9 cellular contexts compared by ENCODE assay signal in the genomic region with DNA sequence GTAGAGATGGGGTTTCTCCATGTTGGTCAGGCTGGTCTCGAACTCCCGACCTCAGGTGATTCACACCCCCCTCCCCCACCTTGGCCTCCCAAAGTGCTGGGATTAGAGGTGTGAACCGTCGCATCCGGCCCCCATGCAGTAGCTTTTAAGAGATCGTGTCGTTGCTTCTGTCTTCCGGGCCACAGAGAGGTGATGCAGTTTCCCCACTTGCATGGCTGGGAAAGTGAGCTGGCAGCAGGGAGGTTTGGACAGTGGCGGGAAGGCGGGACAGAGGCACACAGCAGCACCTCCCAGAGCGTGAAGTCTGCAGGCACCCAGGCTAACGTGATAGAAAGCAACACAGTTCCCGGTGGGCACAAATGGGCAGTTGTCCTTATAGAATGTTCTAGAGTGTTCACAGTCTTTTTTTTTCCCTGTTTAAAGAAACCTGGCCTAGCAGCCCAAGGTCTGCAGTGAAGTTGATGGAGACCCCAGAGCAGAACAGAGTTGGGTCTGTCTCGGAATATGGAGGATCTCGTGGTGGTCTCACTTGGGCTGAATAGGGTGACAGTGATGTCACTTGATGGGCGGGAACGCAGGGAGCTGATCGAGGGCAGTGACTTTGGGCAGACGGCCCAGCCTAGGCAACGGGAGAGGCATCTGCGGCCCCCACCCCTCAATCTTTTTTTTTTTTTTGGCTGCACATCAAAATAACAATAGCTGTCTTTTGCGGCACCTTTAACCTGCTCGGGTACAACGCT. TPM values are rescaled to one million over a fixed set of nuclear protein-coding genes. Genes with fewer than 3 reads are reported as not detected.
DNase-seq lines count a peak whose midpoint lies in the region; TF ChIP-seq lines count a peak whose summit lies in the region.
"Had no signal": no experiment of that assay in that cellular context is flagged by ENCODE, and none has a peak within 500 bp of the region (broad histone marks: within the 10 kb centered on the region; RNA-seq: fewer than 3 reads in every experiment).

No MANE protein-coding gene starts in this region.

- no peaks in the 10 kb centered on the region for H3K36me3 ChIP-seq in GM23248 (ENCODE audit: low read depth)

- no peaks in the 10 kb centered on the region for H4K20me1 ChIP-seq in GM23248 (ENCODE audit: insufficient read depth)

- DNase-seq in GM23248, result peak; percentile 43
- peak; percentile 56 to 62 for DNase-seq in activated CD4-positive, alpha-beta T cell treated with anti-CD3 and anti-CD28 coated beads, Interleukin-2, amount 50 U/mL, for 48 hours
- DNase-seq in epithelial cell of esophagus (ENCODE audit: low read depth), result peak; percentile 18
- peak; percentile 19 for DNase-seq in stimulated activated CD8-positive, alpha-beta memory T cell treated with anti-CD3 and anti-CD28 coated beads, Interleukin-4, amount 100 ng/mL, for 24 hours (ENCODE audit: low read depth)
- DNase-seq in NCI-H146 treated with DMSO at 0.1 percent for 48 hours (lab: John Stamatoyannopoulos, UW; ENCODE audit: unreplicated experiment), result no peak
- no peak for DNase-seq in head of caudate nucleus
- no peak for DNase-seq in NOMO-1 (lab: John Stamatoyannopoulos, UW; ENCODE audit: unreplicated experiment in 2 of 2)
- no peak for DNase-seq in activated CD4-positive, CD25-positive, alpha-beta regulatory T cell (lab: John Stamatoyannopoulos, UW)

- no peaks in the 10 kb centered on the region for H3K9me2 ChIP-seq in GM23248 (ENCODE audit: insufficient read depth)

- WGBS in GM23248 (ENCODE audit: low coverage in 1 of 2, low lambda C conversion rate in 2 of 2, missing lambda C conversion rate in 2 of 2), 2 experiments, result 81 to 83% methylated on average over 21 to 24 of the region's 24 CpGs

- H3K4me3 ChIP-seq in GM23248 (no peak overlapping the region), epithelial cell of esophagus (ENCODE audit: low read length) (no peak overlapping the region)
- H3K4me3 ChIP-seq: lung had no signal

- H3F3A ChIP-seq in GM23248 (ENCODE audit: insufficient read depth), result peaks cover 46% of the 10 kb centered on the region

- TF ChIP-seq CTCF in epithelial cell of esophagus (IDR thresholded peaks at IDR 0.05; ENCODE audit: insufficient read depth, low read depth, low read length, missing control alignments), result no peak

- in situ Hi-C loops in GM23248 (cut with MboI), result no loop called here

- no peaks in the 10 kb centered on the region for H3K9me3 ChIP-seq in GM23248 (ENCODE audit: low read depth)

- intact Hi-C loops in head of caudate nucleus (cut with DNase I), result loop anchor here (5.0 kb wide), 2 partner anchors 37 to 97 kb away; no protein-coding TSS in a partner anchor

- H3K27ac ChIP-seq in GM23248, result peak overlapping the region; percentile 85

- peak overlapping the region; percentile 60 for H3K9ac ChIP-seq in GM23248

- no peak overlapping the region for H3K4me2 ChIP-seq in GM23248 (ENCODE audit: unreplicated experiment)

- H3K27me3 ChIP-seq in GM23248 (replicated peaks; ENCODE audit: insufficient read depth), result no peaks in the 10 kb centered on the region

- H3K4me1 ChIP-seq in GM23248 (ENCODE audit: insufficient read depth), result peaks cover 46% of the 10 kb centered on the region

- H2AFZ ChIP-seq in GM23248, result no peak overlapping the region

- H3K79me2 ChIP-seq in GM23248 (ENCODE audit: insufficient read depth), result peaks cover 67% of the 10 kb centered on the region

RNA-seq across cellular contexts. Expression of a gene that starts 4.9 kb away (rescaled TPM):
- total RNA-seq in GM23248 (2014; rRNA removed; shearing (Covaris generic)), result 29.3 and 29.4 TPM in 2 replicates
- 26.9 and 28.6 TPM in 2 replicates for polyA plus RNA-seq in GM23248 (2016; fragmentation: Nextera tagmentation; extraction: Ambion mirVana)

RNA-seq across cellular contexts. Expression of a gene that starts 11.5 kb away (rescaled TPM):
- total RNA-seq in GM23248 (2014; rRNA removed; shearing (Covaris generic)), result not detected in 2 replicates
- not detected in 2 replicates for polyA plus RNA-seq in GM23248 (2016; fragmentation: Nextera tagmentation; extraction: Ambion mirVana)

RNA-seq across cellular contexts. Expression of a gene that starts 46.7 kb away (rescaled TPM):
- total RNA-seq in GM23248 (2014; rRNA removed; shearing (Covaris generic)), result 306 and 372 TPM in 2 replicates
- polyA plus RNA-seq in GM23248 (2016; fragmentation: Nextera tagmentation; extraction: Ambion mirVana), result 398 and 415 TPM in 2 replicates

RNA-seq across cellular contexts. Expression of a gene that starts 54.7 kb away (rescaled TPM):
- total RNA-seq in GM23248 (2014; rRNA removed; shearing (Covaris generic)), result 20.5 and 28.7 TPM in 2 replicates
- polyA plus RNA-seq in GM23248 (2016; fragmentation: Nextera tagmentation; extraction: Ambion mirVana), result 13.3 and 14.8 TPM in 2 replicates

Comparison
In these comparisons a context has a peak if more than half of its experiments do, and no peak if none do; other contexts are left out.
1. DNase-seq: peak in GM23248 (single experiment), activated CD4-positive, alpha-beta T cell treated with anti-CD3 and anti-CD28 coated beads, Interleukin-2, amount 50 U/mL, for 48 hours (2 of 2), epithelial cell of esophagus (single experiment) and stimulated activated CD8-positive, alpha-beta memory T cell treated with anti-CD3 and anti-CD28 coated beads, Interleukin-4, amount 100 ng/mL, for 24 hours (single experiment); none in NCI-H146 treated with DMSO at 0.1 percent for 48 hours (single experiment), head of caudate nucleus (0 of 42), NOMO-1 (0 of 2) and activated CD4-positive, CD25-positive, alpha-beta regulatory T cell (0 of 4).